Comparison of ENCODE assay signal across 21 cellular contexts in genomic region chr7:19066109-19066508, GRCh38. TPM values are rescaled to one million over a fixed set of nuclear protein-coding genes. Genes with fewer than 3 reads are reported as not detected.
DNase-seq lines count a peak whose midpoint lies in the region; ATAC-seq, FAIRE-seq and TF ChIP-seq lines count a peak whose summit lies in the region.
"Had no signal": no experiment of that assay in that cellular context is flagged by ENCODE, and none has a peak within 500 bp of the region (broad histone marks: within the 10 kb centered on the region; RNA-seq: fewer than 3 reads in every experiment).

No MANE protein-coding gene starts in this region.

- H3K27me3 ChIP-seq in skeletal muscle satellite cell (ENCODE audit: control insufficient read depth, insufficient read depth, low read length), result no peaks in the 10 kb centered on the region
- H3K27me3 ChIP-seq: MG63 had no signal

- H3K4me3 ChIP-seq in fibroblast of the aortic adventitia (ENCODE audit: low read depth, low read length) (no peak overlapping the region), skeletal muscle satellite cell (ENCODE audit: low read length) (no peak overlapping the region)
- H3K4me3 ChIP-seq: HAP-1, MG63 had no signal

- peak overlapping the region; percentile 3 for H3K4me2 ChIP-seq in skeletal muscle satellite cell (ENCODE audit: low read length)

- H3K9ac ChIP-seq in skeletal muscle satellite cell (ENCODE audit: low read depth, low read length), result no peak overlapping the region

- no peaks in the 10 kb centered on the region for H3K9me3 ChIP-seq in skeletal muscle satellite cell (replicated peaks; ENCODE audit: low read length)
- H3K9me3 ChIP-seq: HAP-1, MG63 had no signal

- FAIRE-seq in H54 (lab: Jason Lieb, UNC), result peak; percentile 50
- FAIRE-seq: GM18507 had no signal

- peaks cover 17% of the 10 kb centered on the region for H3K4me1 ChIP-seq in skeletal muscle satellite cell (ENCODE audit: control insufficient read depth, insufficient read depth, low read length)

- no peak for TF ChIP-seq POLR2A in H54 (IDR thresholded peaks at IDR 0.05; ENCODE audit: low read depth, low read length)

- DNase-seq in H54 (ENCODE audit: insufficient read length, low spot score), result no peak
- peak; percentile 44 for DNase-seq in fibroblast of the aortic adventitia (ENCODE audit: low read depth)
- no peak for DNase-seq in NOMO-1 (lab: John Stamatoyannopoulos, UW; ENCODE audit: unreplicated experiment in 2 of 2)
- no peak for DNase-seq in HT-29 (ENCODE audit: low spot score)
- no peak for DNase-seq in activated gamma-delta T cell (lab: John Stamatoyannopoulos, UW)
- DNase-seq: ACHN; C1 segment of cervical spinal cord; CD8-positive, alpha-beta T cell; DND-41; Kasumi-1; MG63; NCI-H1417 treated with DMSO at 0.1 percent for 48 hours; NCI-H187; SHP77 treated with DMSO at 0.1 percent for 48 hours; T-helper 1 cell had no signal

- no peaks in the 10 kb centered on the region for H3K36me3 ChIP-seq in skeletal muscle satellite cell (ENCODE audit: insufficient read depth, low read length)
- H3K36me3 ChIP-seq: HAP-1, MG63 had no signal

- TF ChIP-seq CTCF in fibroblast of the aortic adventitia (IDR thresholded peaks at IDR 0.05; ENCODE audit: insufficient read depth, low read length), result no peak

- peak; percentile 59; the same call in 2 of the 3 replicates for ATAC-seq in SK-N-SH treated with all-trans-retinoic acid at 6 μM for 48 hours
- no peak for ATAC-seq in HG02884 (IDR thresholded peaks at IDR 0.05; ENCODE audit: unreplicated experiment)
- ATAC-seq: CD8-positive, alpha-beta T cell had no signal

TF ChIP-seq in SK-N-SH treated with all-trans-retinoic acid at 6 μM for 48 hours, 23 proteins besides CTCF, POLR2A, EP300 and RAD21:
- peak; percentile 36 for TF ChIP-seq ISL1 (CRISPR knock-in tag; IDR thresholded peaks at IDR 0.05)
- no peak for TF ChIP-seq OSR1 (CRISPR knock-in tag; IDR thresholded peaks at IDR 0.05)
- TF ChIP-seq POU6F1 (CRISPR knock-in tag; IDR thresholded peaks at IDR 0.05; ENCODE audit: borderline replicate concordance, low read depth), result no peak

RNA-seq across cellular contexts. Expression of gene TWIST1, which starts 51.3 kb away (rescaled TPM):
- total RNA-seq in fibroblast of the aortic adventitia (ENCODE audit: low replicate concordance), result 28.7 and 33.2 TPM in 2 replicates
- total RNA-seq in skeletal muscle satellite cell (2012; rRNA removed), result 37.5 and 41.9 TPM in 2 replicates
- not detected in 2 replicates for total RNA-seq in HT-29 (2014; rRNA removed; shearing (Covaris generic))
- total RNA-seq: CD8-positive, alpha-beta T cell; NCI-H460 had no signal

Comparison
In these comparisons a context has a peak if more than half of its experiments do, and no peak if none do; other contexts are left out.
1. RNA of gene TWIST1, which starts 51.3 kb away (total RNA-seq): 28.7 to 33.2 TPM in fibroblast of the aortic adventitia; not detected in HT-29; every median in the first group is over 10 times any median in the second.